ENCODE assay signal across 8 cellular contexts in the genomic region with DNA sequence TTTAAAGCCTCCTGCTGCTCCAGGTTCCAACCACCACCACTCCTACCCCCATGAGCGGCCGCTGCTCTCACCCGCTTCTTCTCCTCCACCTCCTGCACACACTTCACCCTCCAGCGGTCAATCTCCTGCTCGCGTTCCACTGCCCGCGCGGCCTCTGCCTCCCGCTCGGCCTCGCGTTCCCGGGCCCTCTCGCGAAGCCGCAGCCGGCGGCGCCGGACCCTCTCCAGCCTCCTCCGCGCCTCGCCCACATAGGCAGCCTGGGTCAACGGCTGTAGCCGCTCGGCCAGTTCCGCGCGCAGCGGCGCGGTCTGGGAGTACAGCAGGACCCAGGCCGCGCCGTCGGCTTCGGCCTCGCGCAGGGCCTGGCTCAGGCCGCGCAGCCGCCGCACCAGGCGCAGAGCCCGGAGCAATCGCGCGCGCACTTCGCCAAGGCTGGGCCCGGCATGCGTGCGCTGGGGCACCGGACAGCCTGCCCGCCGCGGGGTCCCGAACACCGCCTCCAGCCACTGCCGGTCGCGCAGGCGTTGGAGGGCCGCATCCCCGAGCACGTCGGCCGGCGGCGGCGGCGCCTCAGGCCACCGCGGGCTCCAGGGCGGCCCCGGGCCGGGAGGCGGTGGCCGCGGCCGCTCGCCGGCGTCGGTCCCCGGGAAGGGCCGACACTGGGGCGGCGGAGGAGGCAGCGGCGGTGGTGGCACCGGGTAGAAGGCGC.
DNase-seq lines count a peak whose midpoint lies in the region; ATAC-seq lines count a peak whose summit lies in the region.

No MANE protein-coding gene starts in this region.

- H3K4me3 Mint-ChIP-seq in activated naive CD4-positive, alpha-beta T cell treated with anti-CD3 and anti-CD28 coated beads, Interleukin-2, amount 50 U/mL, for 24 hours, result peak overlapping the region; percentile 87

- peaks cover 30% of the 10 kb centered on the region for H3K4me1 Mint-ChIP-seq in activated naive CD4-positive, alpha-beta T cell treated with anti-CD3 and anti-CD28 coated beads, Interleukin-2, amount 50 U/mL, for 24 hours

- H3K27me3 Mint-ChIP-seq in activated naive CD4-positive, alpha-beta T cell treated with anti-CD3 and anti-CD28 coated beads, Interleukin-2, amount 50 U/mL, for 24 hours, result no peaks in the 10 kb centered on the region

- ATAC-seq in HG02852 (IDR thresholded peaks at IDR 0.05; ENCODE audit: unreplicated experiment), result peak; percentile 50

- intact Hi-C loops in head of caudate nucleus (cut with DNase I), result loop anchor here (10.0 kb wide), 1 partner anchor 52 kb away; a partner anchor contains a TSS
- intact Hi-C loops in posterior cingulate gyrus (cut with DNase I), result loop anchor here (1.0 kb wide), 1 partner anchor 52 kb away; a partner anchor contains a TSS

- peaks cover 2% of the 10 kb centered on the region for H3K36me3 Mint-ChIP-seq in activated naive CD4-positive, alpha-beta T cell treated with anti-CD3 and anti-CD28 coated beads, Interleukin-2, amount 50 U/mL, for 24 hours

- peak; percentile 21 for DNase-seq in activated gamma-delta T cell (lab: John Stamatoyannopoulos, UW)
- no peak for DNase-seq in activated gamma-delta T cell treated with Interleukin-2 at 50 U/mL for 16 hours
- DNase-seq in NCI-H226, result peak; percentile 47
- DNase-seq in head of caudate nucleus, result peak in 32 of 42 donors; percentile 3 to 49 (median 22)
- peak in 6 of 10 donors; percentile 6 to 85 (median 21) for DNase-seq in posterior cingulate gyrus
- DNase-seq in NCI-H2029 (lab: John Stamatoyannopoulos, UW), result no peak

- H3K9me3 Mint-ChIP-seq in activated naive CD4-positive, alpha-beta T cell treated with anti-CD3 and anti-CD28 coated beads, Interleukin-2, amount 50 U/mL, for 24 hours, result no peaks in the 10 kb centered on the region

- peak overlapping the region; percentile 62 for H3K27ac Mint-ChIP-seq in activated naive CD4-positive, alpha-beta T cell treated with anti-CD3 and anti-CD28 coated beads, Interleukin-2, amount 50 U/mL, for 24 hours

Comparison
In these comparisons a context has a peak if more than half of its experiments do, and no peak if none do; other contexts are left out.
1. DNase-seq: peak in activated gamma-delta T cell (single experiment), NCI-H226 (single experiment), head of caudate nucleus (32 of 42) and posterior cingulate gyrus (6 of 10); none in activated gamma-delta T cell treated with Interleukin-2 at 50 U/mL for 16 hours (single experiment) and NCI-H2029 (single experiment).